In the genomic region with DNA sequence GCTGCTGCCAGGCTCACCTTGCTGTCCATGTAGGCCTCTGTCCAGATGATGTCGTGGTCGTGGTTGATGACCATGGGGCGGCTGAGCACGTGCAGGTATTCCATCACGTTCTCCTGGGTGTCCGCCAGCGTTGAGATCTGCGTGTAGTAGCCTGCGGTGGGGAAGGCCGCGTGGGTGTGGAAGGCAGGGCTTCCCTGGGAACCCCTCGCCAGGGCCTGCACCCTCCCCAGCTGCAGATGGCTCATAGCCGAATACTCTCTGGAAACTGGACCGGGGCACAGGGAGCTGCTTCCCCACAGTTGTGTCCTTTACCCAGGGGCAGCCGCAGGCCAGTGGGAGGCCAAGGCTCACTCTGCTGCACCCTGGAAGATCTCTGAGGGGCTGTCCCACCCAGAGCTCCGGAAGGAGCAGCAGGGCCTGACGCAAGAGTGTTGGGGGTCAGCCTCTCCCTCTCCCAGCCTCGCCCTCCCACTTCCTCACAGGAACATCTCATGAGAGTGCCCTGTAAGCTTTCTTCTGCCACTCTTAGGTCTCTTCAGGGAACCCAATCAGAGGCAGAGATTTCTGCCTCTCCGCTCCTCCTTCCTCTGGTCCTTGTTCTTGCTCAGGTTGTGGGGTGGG, we compare ENCODE assay signal across 21 cellular contexts.
"Had no signal": no experiment of that assay in that cellular context is flagged by ENCODE, and none has a peak within 500 bp of the region (broad histone marks: within the 10 kb centered on the region; RNA-seq: fewer than 3 reads in every experiment).

No MANE protein-coding gene starts in this region.

- H3K79me2 ChIP-seq: parathyroid adenoma had no signal

- H3K27ac Mint-ChIP-seq: activated CD8-positive, alpha-beta memory T cell treated with anti-CD3 and anti-CD28 coated beads, Interleukin-2, amount 10 ng/mL, durations not matched to agents 7 days and 5 days; activated naive CD8-positive, alpha-beta T cell treated with anti-CD3 and anti-CD28 coated beads for 36 hours; activated T-helper 17 cell treated with anti-CD3 and anti-CD28 coated beads, Interleukin-2, amount 50 U/mL, for 72 hours; memory B cell; naive thymus-derived CD4-positive, alpha-beta T cell; stimulated activated naive CD8-positive, alpha-beta T cell treated with anti-CD3 and anti-CD28 coated beads, Interleukin-15, Interleukin-2, amounts not matched to agents 100 ng/mL and 50 ng/mL, for 24 hours had no signal

- H3K27me3 ChIP-seq: body of pancreas, gastrocnemius medialis, tibial nerve, uterus had no signal

- H3K27ac ChIP-seq: body of pancreas, gastrocnemius medialis, neutrophil, parathyroid adenoma, tibial nerve, uterus, VCaP had no signal

- H3K4me3 Mint-ChIP-seq: activated CD8-positive, alpha-beta memory T cell treated with anti-CD3 and anti-CD28 coated beads, Interleukin-2, amount 10 ng/mL, durations not matched to agents 7 days and 5 days; activated naive CD8-positive, alpha-beta T cell treated with anti-CD3 and anti-CD28 coated beads for 36 hours; activated T-helper 17 cell treated with anti-CD3 and anti-CD28 coated beads, Interleukin-2, amount 50 U/mL, for 72 hours; memory B cell; naive thymus-derived CD4-positive, alpha-beta T cell; stimulated activated naive CD8-positive, alpha-beta T cell treated with anti-CD3 and anti-CD28 coated beads, Interleukin-15, Interleukin-2, amounts not matched to agents 100 ng/mL and 50 ng/mL, for 24 hours had no signal

- ATAC-seq: activated CD8-positive, alpha-beta memory T cell treated with anti-CD3 and anti-CD28 coated beads, Interleukin-2, amount 10 ng/mL, durations not matched to agents 7 days and 5 days; activated T-helper 17 cell treated with anti-CD3 and anti-CD28 coated beads, Interleukin-2, amount 50 U/mL, for 72 hours; body of pancreas; gastrocnemius medialis; naive thymus-derived CD4-positive, alpha-beta T cell had no signal

- H3K36me3 ChIP-seq: gastrocnemius medialis, neutrophil, tibial nerve, uterus had no signal

- H3K36me3 Mint-ChIP-seq: activated CD8-positive, alpha-beta memory T cell treated with anti-CD3 and anti-CD28 coated beads, Interleukin-2, amount 10 ng/mL, durations not matched to agents 7 days and 5 days; activated naive CD8-positive, alpha-beta T cell treated with anti-CD3 and anti-CD28 coated beads for 36 hours; memory B cell; naive thymus-derived CD4-positive, alpha-beta T cell had no signal

- H3K9me3 Mint-ChIP-seq: activated T-helper 17 cell treated with anti-CD3 and anti-CD28 coated beads, Interleukin-2, amount 50 U/mL, for 72 hours; memory B cell; stimulated activated naive CD8-positive, alpha-beta T cell treated with anti-CD3 and anti-CD28 coated beads, Interleukin-15, Interleukin-2, amounts not matched to agents 100 ng/mL and 50 ng/mL, for 24 hours had no signal

- H3K9ac ChIP-seq: parathyroid adenoma had no signal

- DNase-seq: activated CD4-positive, alpha-beta T cell treated with anti-CD3 and anti-CD28 coated beads, Interleukin-2, amount 50 U/mL, for 4 hours; activated CD4-positive, CD25-positive, alpha-beta regulatory T cell treated with anti-CD3 and anti-CD28 coated beads, Interleukin-2, amount 50 U/mL, for 72 hours; activated CD8-positive, alpha-beta memory T cell treated with anti-CD3 and anti-CD28 coated beads, Interleukin-2, amount 10 ng/mL, durations not matched to agents 7 days and 5 days; activated naive CD4-positive, alpha-beta T cell; activated naive CD8-positive, alpha-beta T cell treated with anti-CD3 and anti-CD28 coated beads for 36 hours; activated T-cell treated with anti-CD3 and anti-CD28 coated beads, Interleukin-2, amount 50 U/mL, for 1 hour; amniotic stem cell; body of pancreas; erythroblast; gastrocnemius medialis; kidney glomerular epithelial cell; naive thymus-derived CD4-positive, alpha-beta T cell; retina; uterus had no signal

- H3K4me1 ChIP-seq: body of pancreas, gastrocnemius medialis, parathyroid adenoma, tibial nerve, uterus had no signal

- H3K4me1 Mint-ChIP-seq: activated CD8-positive, alpha-beta memory T cell treated with anti-CD3 and anti-CD28 coated beads, Interleukin-2, amount 10 ng/mL, durations not matched to agents 7 days and 5 days; activated naive CD8-positive, alpha-beta T cell treated with anti-CD3 and anti-CD28 coated beads for 36 hours; memory B cell; naive thymus-derived CD4-positive, alpha-beta T cell had no signal

- H2AFZ ChIP-seq: parathyroid adenoma had no signal

- H3K9me3 ChIP-seq: body of pancreas, gastrocnemius medialis, neutrophil, uterus had no signal

- H3K4me3 ChIP-seq: body of pancreas, gastrocnemius medialis, tibial nerve, uterus had no signal

- H3K27me3 Mint-ChIP-seq: activated naive CD8-positive, alpha-beta T cell treated with anti-CD3 and anti-CD28 coated beads for 36 hours had no signal
